ENCODE assay signal across 9 cellular contexts in genomic region chr6:99613398-99613704, GRCh38. TPM values are rescaled to one million over a fixed set of nuclear protein-coding genes. Genes with fewer than 3 reads are reported as not detected.
DNase-seq lines count a peak whose midpoint lies in the region; FAIRE-seq and TF ChIP-seq lines count a peak whose summit lies in the region.
"Had no signal": no experiment of that assay in that cellular context is flagged by ENCODE, and none has a peak within 500 bp of the region (broad histone marks: within the 10 kb centered on the region; RNA-seq: fewer than 3 reads in every experiment).

No MANE protein-coding gene starts in this region.

- FAIRE-seq in kidney (lab: Jason Lieb, UNC): no peak
- FAIRE-seq: GM18507 had no signal

- CTCF ChIA-PET in HEK293T (lab: Yijun Ruan, JAX): interaction anchor here (1.0 to 2.5 kb wide), 2 partner anchors 25 to 138 kb away, joined by 4 to 12 read pairs; no protein-coding TSS in a partner anchor

- H3K27me3 ChIP-seq in ascending aorta: peaks cover 31% of the 10 kb centered on the region
- peaks cover 3% of the 10 kb centered on the region for H3K27me3 ChIP-seq in testis

- H3K4me1 ChIP-seq in ascending aorta (peaks cover 6 to 15% of the 10 kb centered on the region in 2 donors), kidney (ENCODE audit: control insufficient read depth in 1 of 2, insufficient read depth in 1 of 2, low read depth in 1 of 2, low read length in 2 of 2) (peaks cover 0 to 13% of the 10 kb centered on the region in 2 donors), testis (no peaks in the 10 kb centered on the region)

- H3K36me3 ChIP-seq in ascending aorta (no peaks in the 10 kb centered on the region), kidney (ENCODE audit: control insufficient read depth in 1 of 2, insufficient read depth in 2 of 2, low read length in 2 of 2) (no peaks in the 10 kb centered on the region), testis (ENCODE audit: low read depth, missing control alignments) (no peaks in the 10 kb centered on the region)

- POLR2A ChIA-PET in HEK293T (lab: Yijun Ruan, JAX): interaction anchor here (1.0 to 2.5 kb wide), 8 partner anchors 10 to 210 kb away, joined by 3 to 18 read pairs (median 4); no protein-coding TSS in a partner anchor

- H3K9me3 ChIP-seq in ascending aorta (no peaks in the 10 kb centered on the region), kidney (ENCODE audit: control insufficient read depth in 1 of 2, low read length in 2 of 2) (peaks cover 0 to 3% of the 10 kb centered on the region in 2 donors), testis (no peaks in the 10 kb centered on the region)

- intact Hi-C loops in ascending aorta (cut with DNase I) (loop anchor here (10.0 kb wide), 1 partner anchor 789 kb away; no protein-coding TSS in a partner anchor), kidney (cut with DNase I) (no loop called here), testis (cut with DNase I; ENCODE audit: low total_unique reads) (no loop called here)

- 0% methylated on average over 1 to 15 of the region's 38 CpGs for WGBS in testis, 2 donors

- TF ChIP-seq CTCF in ascending aorta (IDR thresholded peaks at IDR 0.05): peak in 1 of 3 experiments; percentile 37
- TF ChIP-seq CTCF in kidney (IDR thresholded peaks at IDR 0.05; ENCODE audit: borderline replicate concordance, extremely low read depth, insufficient read depth): peak; percentile 21
- TF ChIP-seq CTCF in testis (IDR thresholded peaks at IDR 0.05): peak in 1 of 3 experiments; percentile 35

- no peak for TF ChIP-seq POLR2A in testis (IDR thresholded peaks at IDR 0.05)

- DNase-seq in activated gamma-delta T cell treated with Interleukin-2 at 50 U/mL for 16 hours: peak; percentile 28
- DNase-seq in activated gamma-delta T cell (lab: John Stamatoyannopoulos, UW): no peak
- DNase-seq in HEK293T (ENCODE audit: extremely low spot score): peak; percentile 69
- DNase-seq in NAMALWA (ENCODE audit: low spot score): peak; percentile 28
- DNase-seq in ascending aorta (ENCODE audit: low spot score in 2 of 2): no peak
- peak; percentile 70 for DNase-seq in kidney
- peak; percentile 58 for DNase-seq in testis
- no peak for DNase-seq in amniotic stem cell (lab: John Stamatoyannopoulos, UW)

- H3K27ac ChIP-seq in ascending aorta (no peak overlapping the region), kidney (ENCODE audit: low read depth in 2 of 2, low read length in 2 of 2) (no peak overlapping the region), testis (no peak overlapping the region)

- no peak overlapping the region for H3K9ac ChIP-seq in kidney (ENCODE audit: low read length in 2 of 2)

- H3K4me3 ChIP-seq in ascending aorta (peak overlapping the region; percentile 55 to 65), kidney (ENCODE audit: low read length in 2 of 2) (no peak overlapping the region), testis (peak overlapping the region; percentile 41 to 62)

TF ChIP-seq in HEK293T, 16 proteins besides CTCF, POLR2A, EP300 and RAD21:
- no peak for TF ChIP-seq SUZ12 (IDR thresholded peaks at IDR 0.05)
- TF ChIP-seq ELF4 (IDR thresholded peaks at IDR 0.05): no peak
- no peak for TF ChIP-seq FOXM1 (IDR thresholded peaks at IDR 0.05; ENCODE audit: borderline replicate concordance)
- TF ChIP-seq FOXA1 (IDR thresholded peaks at IDR 0.05): no peak
- TF ChIP-seq ARNT (IDR thresholded peaks at IDR 0.05): no peak
- no peak; the same call in 1 of the 2 replicates for TF ChIP-seq L3MBTL2 (conservative IDR thresholded peaks at IDR 0.05)
- no peak for TF ChIP-seq ZNF384 (IDR thresholded peaks at IDR 0.05)
- TF ChIP-seq FOXK2 (IDR thresholded peaks at IDR 0.05): no peak
- no peak for TF ChIP-seq NFRKB (IDR thresholded peaks at IDR 0.05)
- TF ChIP-seq LEF1 (IDR thresholded peaks at IDR 0.05; ENCODE audit: borderline replicate concordance): no peak
- TF ChIP-seq SP1 (IDR thresholded peaks at IDR 0.05): no peak
- no peak for TF ChIP-seq CTBP1 (IDR thresholded peaks at IDR 0.05; ENCODE audit: borderline replicate concordance)
- no peak for TF ChIP-seq TARDBP (IDR thresholded peaks at IDR 0.05)
- no peak for TF ChIP-seq PKNOX1 (IDR thresholded peaks at IDR 0.05)
- TF ChIP-seq BHLHE40 (IDR thresholded peaks at IDR 0.05; ENCODE audit: borderline replicate concordance): no peak
- no peak for TF ChIP-seq HDGF (IDR thresholded peaks at IDR 0.05; ENCODE audit: borderline replicate concordance)

RNA-seq across cellular contexts. Expression of gene PRDM13, which starts 6.7 kb away (rescaled TPM):
- total RNA-seq in ascending aorta: not detected
- not detected for total RNA-seq in kidney
- polyA plus RNA-seq in kidney (ENCODE audit: insufficient read depth, low read depth, low replicate concordance): not detected
- 1 to 10 TPM in 1 of 2 donors, under 1 TPM in 1; 0.68 to 1.0 TPM for total RNA-seq in testis
- 0.16 TPM for polyA plus RNA-seq in testis (ENCODE audit: insufficient read depth, low read depth, low replicate concordance)

RNA-seq across cellular contexts. Expression of gene CCNC, which starts 44.9 kb away (rescaled TPM):
- total RNA-seq in ascending aorta (29.9 TPM), kidney (55.9 TPM), testis (10 to 100 TPM; 22.6 to 26.3 TPM)
- polyA plus RNA-seq in kidney (ENCODE audit: insufficient read depth, low read depth, low replicate concordance) (51.4 TPM), testis (ENCODE audit: insufficient read depth, low read depth, low replicate concordance) (27.8 TPM)

Comparison
In these comparisons a context has a peak if more than half of its experiments do, and no peak if none do; other contexts are left out.
1. DNase-seq: peak in activated gamma-delta T cell treated with Interleukin-2 at 50 U/mL for 16 hours (single experiment), HEK293T (single experiment), NAMALWA (single experiment), kidney (single experiment) and testis (single experiment); none in activated gamma-delta T cell (single experiment), ascending aorta (0 of 2) and amniotic stem cell (single experiment).
2. H3K4me3 ChIP-seq: peak in ascending aorta (2 of 2) and testis (2 of 2); none in kidney (0 of 2).